In genomic region chr1:61043010-61043820, GRCh38 we compare ENCODE assay signal across 8 cellular contexts. TPM values are rescaled to one million over a fixed set of nuclear protein-coding genes. Genes with fewer than 3 reads are reported as not detected.
DNase-seq lines count a peak whose midpoint lies in the region; ATAC-seq, FAIRE-seq and TF ChIP-seq lines count a peak whose summit lies in the region.

No MANE protein-coding gene starts in this region.

- DNase-seq in GM12892 (ENCODE audit: insufficient read length) (peak; percentile 44), Peyer's patch (peak; percentile 61 to 93 (median 93)), foreskin keratinocyte (peak in 1 of 2 donors; percentile 61), neural crest cell (ENCODE audit: low read depth, low spot score) (peak; percentile 89)
- DNase-seq in activated gamma-delta T cell treated with anti-CD3 and anti-CD28 coated beads, Interleukin-2, amount 50 U/mL, for 16 hours (ENCODE audit: low read depth), result peak; percentile 73

- peaks cover 0 to 5% of the 10 kb centered on the region in 2 donors for H3K27me3 ChIP-seq in Peyer's patch
- H3K27me3 ChIP-seq in foreskin keratinocyte, result peaks cover 3% of the 10 kb centered on the region

- TF ChIP-seq POLR2A in GM12892 (IDR thresholded peaks at IDR 0.05; ENCODE audit: low read depth, low read length) (no peak), Peyer's patch (IDR thresholded peaks at IDR 0.05) (no peak)

- no peaks in the 10 kb centered on the region for H3K9me3 ChIP-seq in Peyer's patch

- H3K4me1 Mint-ChIP-seq in neural crest cell, result peaks cover 6% of the 10 kb centered on the region
- H3K4me1 Mint-ChIP-seq in stimulated activated naive CD8-positive, alpha-beta T cell treated with anti-CD3 and anti-CD28 coated beads, Interleukin-15, Interleukin-2, amounts not matched to agents 100 ng/mL and 50 ng/mL, for 24 hours (ENCODE audit: low read depth), result peaks cover 5% of the 10 kb centered on the region

- H3K9me3 Mint-ChIP-seq in neural crest cell, result no peaks in the 10 kb centered on the region
- H3K9me3 Mint-ChIP-seq in stimulated activated naive CD8-positive, alpha-beta T cell treated with anti-CD3 and anti-CD28 coated beads, Interleukin-15, Interleukin-2, amounts not matched to agents 100 ng/mL and 50 ng/mL, for 24 hours, result no peaks in the 10 kb centered on the region

- TF ChIP-seq CTCF in Peyer's patch (IDR thresholded peaks at IDR 0.05) (peak; percentile 39 to 90 (median 82)), foreskin keratinocyte (conservative IDR thresholded peaks at IDR 0.05) (peak; percentile 93), neural crest cell (conservative IDR thresholded peaks at IDR 0.05) (peak; percentile 91)

- FAIRE-seq in GM12892 (lab: Jason Lieb, UNC), result no peak

- H3K27ac Mint-ChIP-seq in neural crest cell (ENCODE audit: unreplicated experiment), result no peak overlapping the region
- no peak overlapping the region for H3K27ac Mint-ChIP-seq in stimulated activated naive CD8-positive, alpha-beta T cell treated with anti-CD3 and anti-CD28 coated beads, Interleukin-15, Interleukin-2, amounts not matched to agents 100 ng/mL and 50 ng/mL, for 24 hours

- no peaks in the 10 kb centered on the region for H3K36me3 Mint-ChIP-seq in neural crest cell (ENCODE audit: low read depth)
- H3K36me3 Mint-ChIP-seq in stimulated activated naive CD8-positive, alpha-beta T cell treated with anti-CD3 and anti-CD28 coated beads, Interleukin-15, Interleukin-2, amounts not matched to agents 100 ng/mL and 50 ng/mL, for 24 hours (ENCODE audit: low read depth), result no peaks in the 10 kb centered on the region

- peaks cover 0 to 9% (median 5%) of the 10 kb centered on the region in 4 donors for H3K4me1 ChIP-seq in Peyer's patch
- H3K4me1 ChIP-seq in foreskin keratinocyte, result peaks cover 9% of the 10 kb centered on the region

- ATAC-seq in HG03460 (IDR thresholded peaks at IDR 0.05; ENCODE audit: unreplicated experiment), result peak; percentile 86
- peak; percentile 94 for ATAC-seq in foreskin keratinocyte
- no peak for ATAC-seq in HG03095 (IDR thresholded peaks at IDR 0.05; ENCODE audit: unreplicated experiment)

- H3K27ac ChIP-seq in Peyer's patch (peak overlapping the region in 1 of 4 donors; percentile 65), foreskin keratinocyte (no peak overlapping the region)

- H3K4me3 Mint-ChIP-seq in neural crest cell, result peak overlapping the region; percentile 47
- peak overlapping the region; percentile 73 for H3K4me3 Mint-ChIP-seq in stimulated activated naive CD8-positive, alpha-beta T cell treated with anti-CD3 and anti-CD28 coated beads, Interleukin-15, Interleukin-2, amounts not matched to agents 100 ng/mL and 50 ng/mL, for 24 hours

- no peaks in the 10 kb centered on the region for H3K36me3 ChIP-seq in Peyer's patch

- peak overlapping the region; percentile 36 to 75 (median 50) for H3K4me3 ChIP-seq in Peyer's patch

- peaks cover 52% of the 10 kb centered on the region for H3K27me3 Mint-ChIP-seq in neural crest cell (ENCODE audit: low read depth)
- H3K27me3 Mint-ChIP-seq in stimulated activated naive CD8-positive, alpha-beta T cell treated with anti-CD3 and anti-CD28 coated beads, Interleukin-15, Interleukin-2, amounts not matched to agents 100 ng/mL and 50 ng/mL, for 24 hours, result peaks cover 47% of the 10 kb centered on the region

RNA-seq across cellular contexts. Expression of gene NFIA, which starts 39.1 kb away (rescaled TPM):
- not detected for polyA plus RNA-seq in GM12892 (2012; ENCODE audit: missing spikeins)
- total RNA-seq in Peyer's patch, result 100 to 1,000 TPM in 1 of 4 donors, 10 to 100 TPM in 3; 32.0 to 160 (median 32.9) TPM
- total RNA-seq in foreskin keratinocyte, result 15.1 and 16.8 TPM in 2 replicates
- 3.2 and 4.0 TPM in 2 replicates for polyA plus RNA-seq in foreskin keratinocyte
- 2.2 and 3.4 TPM in 2 replicates for total RNA-seq in neural crest cell
